ENCODE assay signal across 8 cellular contexts in the genomic region with DNA sequence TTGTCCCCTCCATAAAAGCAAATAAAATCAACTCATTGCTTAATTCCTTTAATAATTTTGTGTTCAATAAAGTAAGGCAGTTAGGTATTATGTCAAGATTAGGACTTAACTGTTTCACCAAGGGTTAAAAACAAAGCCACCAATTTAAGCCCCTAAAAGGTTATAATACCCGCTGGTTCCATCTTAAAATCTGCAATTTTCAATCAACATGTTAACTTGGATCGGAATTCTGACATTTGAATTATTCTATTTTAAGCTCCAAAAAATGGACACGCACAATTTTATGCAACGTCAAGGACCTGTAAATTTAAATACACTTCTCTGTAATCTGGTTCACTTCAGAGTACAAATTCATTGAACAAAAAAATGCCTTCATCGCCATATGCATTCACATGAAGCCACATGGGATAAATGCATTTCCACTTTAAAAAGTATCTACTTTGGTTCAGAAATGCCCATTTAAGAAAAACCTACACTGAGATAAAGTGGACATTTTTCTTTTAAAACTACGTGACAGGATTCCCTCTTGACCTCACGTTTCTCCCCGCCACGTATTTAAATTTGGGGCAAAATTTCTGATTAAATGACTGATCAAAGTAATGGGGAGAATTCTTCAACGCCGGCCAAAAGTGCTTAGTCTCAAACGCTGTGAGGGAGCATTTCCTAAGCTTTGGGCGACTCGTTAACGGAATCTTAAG. TPM values are rescaled to one million over a fixed set of nuclear protein-coding genes. Genes with fewer than 3 reads are reported as not detected.
A peak's percentile ranks its signal among the peaks of the same experiment; 100 is the strongest.
DNase-seq lines count a peak whose midpoint lies in the region; TF ChIP-seq lines count a peak whose summit lies in the region.

No MANE protein-coding gene starts in this region.

- peaks cover 13% of the 10 kb centered on the region for H3K36me3 Mint-ChIP-seq in T-helper 1 cell treated with Interleukin-12 subunit alpha and Interleukin-12 subunit beta and Interleukin-4 antibody, amounts not matched to agents 30 μg/mL and 1 μg/mL, for 36 hours (ENCODE audit: low read depth)

- peaks cover 36% of the 10 kb centered on the region for H3K4me1 Mint-ChIP-seq in T-helper 1 cell treated with Interleukin-12 subunit alpha and Interleukin-12 subunit beta and Interleukin-4 antibody, amounts not matched to agents 30 μg/mL and 1 μg/mL, for 36 hours (ENCODE audit: low read depth)

- no peaks in the 10 kb centered on the region for H4K20me1 ChIP-seq in osteoblast (ENCODE audit: insufficient read depth, low read length)

- H3K4me3 ChIP-seq in epithelial cell of esophagus (ENCODE audit: low read length) (peak overlapping the region; percentile 96), osteoblast (ENCODE audit: insufficient read depth, low read length) (peak overlapping the region; percentile 90)

- TF ChIP-seq CTCF in epithelial cell of esophagus (IDR thresholded peaks at IDR 0.05; ENCODE audit: insufficient read depth, low read depth, low read length, missing control alignments) (no peak), osteoblast (IDR thresholded peaks at IDR 0.05; ENCODE audit: extremely low read depth, low read depth, low read length) (no peak), GM20000 (IDR thresholded peaks at IDR 0.05; ENCODE audit: extremely low read depth, missing control alignments) (no peak)

- peak overlapping the region; percentile 98 for H3K27ac ChIP-seq in osteoblast (ENCODE audit: low read depth, low read length)

- no peaks in the 10 kb centered on the region for H3K27me3 ChIP-seq in osteoblast (ENCODE audit: insufficient read depth, low read length)

- no peaks in the 10 kb centered on the region for H3K9me3 ChIP-seq in osteoblast (ENCODE audit: low read depth, low read length)

- H3K27ac Mint-ChIP-seq in T-helper 1 cell treated with Interleukin-12 subunit alpha and Interleukin-12 subunit beta and Interleukin-4 antibody, amounts not matched to agents 30 μg/mL and 1 μg/mL, for 36 hours: peak overlapping the region; percentile 99

- peak overlapping the region; percentile 88 for H3K4me2 ChIP-seq in osteoblast (ENCODE audit: insufficient read depth, low read length)

- no peaks in the 10 kb centered on the region for H3K9me3 Mint-ChIP-seq in T-helper 1 cell treated with Interleukin-12 subunit alpha and Interleukin-12 subunit beta and Interleukin-4 antibody, amounts not matched to agents 30 μg/mL and 1 μg/mL, for 36 hours

- H3K79me2 ChIP-seq in osteoblast (ENCODE audit: insufficient read depth, low read length): peaks cover 79% of the 10 kb centered on the region

- H3K27me3 Mint-ChIP-seq in T-helper 1 cell treated with Interleukin-12 subunit alpha and Interleukin-12 subunit beta and Interleukin-4 antibody, amounts not matched to agents 30 μg/mL and 1 μg/mL, for 36 hours (ENCODE audit: low read depth): no peaks in the 10 kb centered on the region

- peak overlapping the region; percentile 92 for H3K4me3 Mint-ChIP-seq in T-helper 1 cell treated with Interleukin-12 subunit alpha and Interleukin-12 subunit beta and Interleukin-4 antibody, amounts not matched to agents 30 μg/mL and 1 μg/mL, for 36 hours

- DNase-seq in T-helper 1 cell (no peak), RKO (ENCODE audit: low spot score) (peak; percentile 43), epithelial cell of esophagus (ENCODE audit: low read depth) (no peak), osteoblast (ENCODE audit: insufficient read length, low spot score, missing footprints) (no peak), GM20000 (ENCODE audit: low spot score) (no peak), NCI-H2196 (lab: John Stamatoyannopoulos, UW; ENCODE audit: unreplicated experiment) (no peak), mucosa of gallbladder (ENCODE audit: low spot score) (no peak)

- peaks cover 7% of the 10 kb centered on the region for H3K4me1 ChIP-seq in osteoblast (ENCODE audit: insufficient read depth, low read length)

- H2AFZ ChIP-seq in osteoblast (ENCODE audit: low read length): peak overlapping the region; percentile 97

- no peaks in the 10 kb centered on the region for H3K36me3 ChIP-seq in osteoblast (ENCODE audit: insufficient read depth, low read length)

RNA-seq across cellular contexts. Expression of a gene that starts 0.7 kb away (rescaled TPM):
- 5.1 and 6.2 TPM in 2 replicates for total RNA-seq in osteoblast
- 9.2 TPM for total RNA-seq in mucosa of gallbladder

RNA-seq across cellular contexts. Expression of a gene that starts 0.9 kb away (rescaled TPM):
- total RNA-seq in osteoblast (78.5 and 89.3 TPM in 2 replicates), mucosa of gallbladder (35.3 TPM)
